Comparison of ENCODE assay signal across 8 cellular contexts in the genomic region with DNA sequence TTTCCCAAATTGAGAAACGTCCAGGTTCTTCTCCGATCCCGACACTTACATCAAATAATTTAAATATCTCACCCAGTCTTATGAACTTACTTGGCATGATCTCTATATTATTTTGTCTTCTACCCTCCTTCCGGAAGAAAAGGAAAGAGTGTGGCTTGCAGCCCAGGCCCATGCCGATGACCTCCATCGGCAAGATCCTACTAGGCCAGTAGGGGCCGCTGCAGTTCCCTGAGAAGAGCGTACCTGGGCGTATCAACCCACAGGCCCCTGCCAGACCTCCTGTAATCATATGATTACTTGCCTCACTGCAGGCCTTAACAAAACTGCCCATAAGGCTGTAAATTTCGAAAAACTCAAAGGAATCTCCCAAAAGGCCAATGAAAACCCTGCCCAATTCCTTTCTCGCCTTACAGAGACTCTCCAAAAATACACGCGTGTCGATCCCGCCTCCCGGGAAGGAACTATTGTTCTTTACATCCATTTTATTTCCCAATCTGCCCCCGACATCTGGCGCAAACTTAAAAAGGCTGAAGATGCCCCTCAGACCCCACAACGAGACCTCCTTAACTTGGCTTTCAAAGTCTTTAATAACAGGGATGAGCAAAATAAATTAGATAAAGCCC.
DNase-seq lines count a peak whose midpoint lies in the region; ATAC-seq lines count a peak whose summit lies in the region.

No MANE protein-coding gene starts in this region.

- no peaks in the 10 kb centered on the region for H3K36me3 Mint-ChIP-seq in activated CD4-positive, alpha-beta memory T cell treated with anti-CD3 and anti-CD28 coated beads for 36 hours
- H3K36me3 Mint-ChIP-seq in memory B cell: peaks cover under 1% of the 10 kb centered on the region

- intact Hi-C loops in activated CD4-positive, alpha-beta memory T cell treated with anti-CD3 and anti-CD28 coated beads for 36 hours (cut with micrococcal nuclease): loop anchor here (1.0 to 2.0 kb wide), 2 partner anchors 69 to 79 kb away; a partner anchor contains a TSS

- H3K27ac Mint-ChIP-seq in activated CD4-positive, alpha-beta memory T cell treated with anti-CD3 and anti-CD28 coated beads for 36 hours: no peak overlapping the region
- no peak overlapping the region for H3K27ac Mint-ChIP-seq in memory B cell

- H3K27me3 Mint-ChIP-seq in activated CD4-positive, alpha-beta memory T cell treated with anti-CD3 and anti-CD28 coated beads for 36 hours: no peaks in the 10 kb centered on the region
- peaks cover under 1% of the 10 kb centered on the region for H3K27me3 Mint-ChIP-seq in memory B cell

- H3K9me3 Mint-ChIP-seq in activated CD4-positive, alpha-beta memory T cell treated with anti-CD3 and anti-CD28 coated beads for 36 hours: no peaks in the 10 kb centered on the region
- H3K9me3 Mint-ChIP-seq in memory B cell: no peaks in the 10 kb centered on the region

- H3K4me1 Mint-ChIP-seq in activated CD4-positive, alpha-beta memory T cell treated with anti-CD3 and anti-CD28 coated beads for 36 hours (ENCODE audit: low read depth): no peaks in the 10 kb centered on the region
- no peaks in the 10 kb centered on the region for H3K4me1 Mint-ChIP-seq in memory B cell

- peak; percentile 80 for DNase-seq in EL
- DNase-seq in NCI-H524 (lab: John Stamatoyannopoulos, UW): peak; percentile 72 to 86
- peak; percentile 87 for DNase-seq in activated CD4-positive, alpha-beta memory T cell treated with anti-CD3 and anti-CD28 coated beads for 36 hours
- DNase-seq in effector CD4-positive, alpha-beta T cell: peak; percentile 63
- DNase-seq in memory B cell (ENCODE audit: low spot score in 2 of 2): peak; percentile 51 to 55
- DNase-seq in stimulated activated CD8-positive, alpha-beta memory T cell treated with anti-CD3 and anti-CD28 coated beads, Interleukin-12 subunit alpha, Interleukin-12 subunit beta, amount 100 ng/mL, for 24 hours (ENCODE audit: extremely low read depth): peak; percentile 39
- DNase-seq in GOT3 (lab: John Stamatoyannopoulos, UW): no peak

- no peak overlapping the region for H3K4me3 Mint-ChIP-seq in activated CD4-positive, alpha-beta memory T cell treated with anti-CD3 and anti-CD28 coated beads for 36 hours
- H3K4me3 Mint-ChIP-seq in memory B cell: no peak overlapping the region

- ATAC-seq in HG02981 (IDR thresholded peaks at IDR 0.05; ENCODE audit: unreplicated experiment): peak; percentile 88
- ATAC-seq in memory B cell (ENCODE audit: low read depth): peak; percentile 96

- CTCF ChIA-PET in activated CD4-positive, alpha-beta memory T cell treated with anti-CD3 and anti-CD28 coated beads for 36 hours (lab: Charles Lee): interaction anchor here (0.7 to 2.3 kb wide), 2 partner anchors 9 to 79 kb away, joined by 3 to 16 read pairs; no protein-coding TSS in a partner anchor

- POLR2A ChIA-PET in activated CD4-positive, alpha-beta memory T cell treated with anti-CD3 and anti-CD28 coated beads for 36 hours (lab: Charles Lee): no interaction called here
